Comparison of ENCODE assay signal across 21 cellular contexts in genomic region chr1:42423621-42424200, GRCh38. TPM values are rescaled to one million over a fixed set of nuclear protein-coding genes. Genes with fewer than 3 reads are reported as not detected.
DNase-seq lines count a peak whose midpoint lies in the region; ATAC-seq and TF ChIP-seq lines count a peak whose summit lies in the region.
"Had no signal": no experiment of that assay in that cellular context is flagged by ENCODE, and none has a peak within 500 bp of the region (broad histone marks: within the 10 kb centered on the region; RNA-seq: fewer than 3 reads in every experiment).

No MANE protein-coding gene starts in this region.

- no peaks in the 10 kb centered on the region for H3K36me3 Mint-ChIP-seq in neural progenitor cell
- H3K36me3 Mint-ChIP-seq: type B pancreatic cell had no signal

- DNase-seq in DMS 273 (lab: John Stamatoyannopoulos, UW; ENCODE audit: unreplicated experiment): peak; percentile 28
- no peak for DNase-seq in DMS 273 treated with DMSO at 0.1 percent for 48 hours (lab: John Stamatoyannopoulos, UW)
- DNase-seq in NCI-H2029 (lab: John Stamatoyannopoulos, UW): peak; percentile 74
- no peak for DNase-seq in PC-9
- DNase-seq in neural progenitor cell (ENCODE audit: low spot score): no peak
- no peak for DNase-seq in activated CD4-positive, alpha-beta T cell treated with anti-CD3 and anti-CD28 coated beads, Interleukin-2, amount 50 U/mL, for 48 hours
- DNase-seq: activated CD4-positive, alpha-beta T cell treated with anti-CD3 and anti-CD28 coated beads for 4 hours; AML-193; H9; NCI-H2081 treated with DMSO at 0.1 percent for 48 hours; NK-92 treated with Interleukin-12 subunit alpha and Interleukin-12 subunit beta, amount 100 ng/mL, for 24 hours had no signal

- H3K4me1 Mint-ChIP-seq in neural progenitor cell: peaks cover 25% of the 10 kb centered on the region

- H3K9me3 Mint-ChIP-seq in neural progenitor cell: no peaks in the 10 kb centered on the region
- H3K9me3 Mint-ChIP-seq: H9; stimulated activated naive CD8-positive, alpha-beta T cell treated with anti-CD3 and anti-CD28 coated beads, Interleukin-15, Interleukin-2, amounts not matched to agents 100 ng/mL and 50 ng/mL, for 24 hours; type B pancreatic cell had no signal

- H3K27me3 Mint-ChIP-seq in neural progenitor cell (ENCODE audit: insufficient read depth, low read depth): peaks cover 2% of the 10 kb centered on the region
- H3K27me3 Mint-ChIP-seq: stimulated activated naive CD8-positive, alpha-beta T cell treated with anti-CD3 and anti-CD28 coated beads, Interleukin-15, Interleukin-2, amounts not matched to agents 100 ng/mL and 50 ng/mL, for 24 hours had no signal

- CTCF ChIA-PET in PC-9 (lab: Charles Lee): no interaction called here

- H3K9ac ChIP-seq in neural progenitor cell: no peak overlapping the region

- H3K4me3 ChIP-seq in PC-9: no peak overlapping the region
- no peak overlapping the region for H3K4me3 ChIP-seq in neural progenitor cell
- H3K4me3 ChIP-seq: hepatocyte had no signal

- no peak overlapping the region for H3K4me3 Mint-ChIP-seq in neural progenitor cell
- H3K4me3 Mint-ChIP-seq: H9; stimulated activated naive CD8-positive, alpha-beta T cell treated with anti-CD3 and anti-CD28 coated beads, Interleukin-15, Interleukin-2, amounts not matched to agents 100 ng/mL and 50 ng/mL, for 24 hours; type B pancreatic cell had no signal

- no peaks in the 10 kb centered on the region; the same call in 1 of the 2 replicates for H4K20me1 ChIP-seq in PC-9 (ENCODE audit: insufficient read depth)
- no peaks in the 10 kb centered on the region for H4K20me1 ChIP-seq in neural progenitor cell (ENCODE audit: low read depth)

- no peaks in the 10 kb centered on the region for H3K9me2 ChIP-seq in PC-9 (ENCODE audit: insufficient read depth)

- ATAC-seq in HG02938 (IDR thresholded peaks at IDR 0.05; ENCODE audit: unreplicated experiment): no peak
- no peak for ATAC-seq in GM21526 (IDR thresholded peaks at IDR 0.05; ENCODE audit: low FRiP score, unreplicated experiment)
- ATAC-seq: HepG2, sciatic nerve had no signal

- no peak overlapping the region for H3K27ac ChIP-seq in PC-9
- no peak overlapping the region for H3K27ac ChIP-seq in neural progenitor cell
- H3K27ac ChIP-seq: 22Rv1, epithelial cell of prostate, hepatocyte had no signal

- H3F3A ChIP-seq in PC-9 (ENCODE audit: insufficient read depth, low read depth) (no peaks in the 10 kb centered on the region), neural progenitor cell (ENCODE audit: low read depth) (peaks cover 2% of the 10 kb centered on the region)

- H3K4me2 ChIP-seq in PC-9: peak overlapping the region; percentile 12
- no peak overlapping the region for H3K4me2 ChIP-seq in neural progenitor cell
- H3K4me2 ChIP-seq: hepatocyte had no signal

- H3K27ac Mint-ChIP-seq in neural progenitor cell: peak overlapping the region; percentile 9
- H3K27ac Mint-ChIP-seq: H9; stimulated activated naive CD8-positive, alpha-beta T cell treated with anti-CD3 and anti-CD28 coated beads, Interleukin-15, Interleukin-2, amounts not matched to agents 100 ng/mL and 50 ng/mL, for 24 hours; type B pancreatic cell had no signal

- POLR2A ChIA-PET in PC-9 (lab: Charles Lee; ENCODE audit: unreplicated experiment): no interaction called here

- H3K36me3 ChIP-seq in PC-9 (ENCODE audit: low read depth) (no peaks in the 10 kb centered on the region), neural progenitor cell (no peaks in the 10 kb centered on the region)

- intact Hi-C loops in PC-9 (cut with micrococcal nuclease; ENCODE audit: unreplicated experiment): no loop called here

- H3K4me1 ChIP-seq in PC-9 (replicated peaks; ENCODE audit: insufficient read depth) (peaks cover 10% of the 10 kb centered on the region), neural progenitor cell (peaks cover 9% of the 10 kb centered on the region)

- BruUV-seq in PC-9 (replicated peaks; lab: Mats Ljungman, UMichigan): no TSS peak

- H3K79me2 ChIP-seq in PC-9 (ENCODE audit: low read depth): no peaks in the 10 kb centered on the region
- no peaks in the 10 kb centered on the region for H3K79me2 ChIP-seq in neural progenitor cell (ENCODE audit: low read depth)
- H3K79me2 ChIP-seq: hepatocyte had no signal

- no peaks in the 10 kb centered on the region for H3K27me3 ChIP-seq in PC-9 (ENCODE audit: insufficient read depth, low read depth)
- H3K27me3 ChIP-seq in neural progenitor cell: no peaks in the 10 kb centered on the region
- H3K27me3 ChIP-seq: hepatocyte had no signal

- TF ChIP-seq CTCF in PC-9 (conservative IDR thresholded peaks at IDR 0.05): no peak
- no peak for TF ChIP-seq CTCF in neural progenitor cell (IDR thresholded peaks at IDR 0.05)

- H3K9me3 ChIP-seq in PC-9 (ENCODE audit: insufficient read depth, low read depth) (no peaks in the 10 kb centered on the region), neural progenitor cell (ENCODE audit: low read depth) (no peaks in the 10 kb centered on the region)

- H2AFZ ChIP-seq in PC-9 (peak overlapping the region; percentile 64), neural progenitor cell (replicated peaks) (no peak overlapping the region)
- H2AFZ ChIP-seq: hepatocyte had no signal

RNA-seq across cellular contexts. Expression of gene ZMYND12, which starts 32.1 kb away (rescaled TPM):
- total RNA-seq in PC-9 (2021) (1.7 and 3.7 TPM in 2 replicates), neural progenitor cell (ENCODE audit: low replicate concordance) (1.3 and 2.1 TPM in 2 replicates)

RNA-seq across cellular contexts. Expression of gene PPCS, which starts 32.6 kb away (rescaled TPM):
- total RNA-seq in PC-9 (2021): 73.0 and 76.0 TPM in 2 replicates
- total RNA-seq in neural progenitor cell (ENCODE audit: low replicate concordance): 43.1 and 63.3 TPM in 2 replicates

RNA-seq across cellular contexts. Expression of gene CCDC30, which starts 39.4 kb away (rescaled TPM):
- 6.9 and 10.2 TPM in 2 replicates for total RNA-seq in PC-9 (2021)
- 2.0 and 2.8 TPM in 2 replicates for total RNA-seq in neural progenitor cell (ENCODE audit: low replicate concordance)

RNA-seq across cellular contexts. Expression of gene RIMKLA, which starts 43.1 kb away (rescaled TPM):
- total RNA-seq in PC-9 (2021) (0.35 and 0.48 TPM in 2 replicates), neural progenitor cell (ENCODE audit: low replicate concordance) (5.1 and 5.4 TPM in 2 replicates)
- total RNA-seq: osteocyte had no signal

Comparison
In these comparisons a context has a peak if more than half of its experiments do, and no peak if none do; other contexts are left out.
1. DNase-seq: peak in DMS 273 (single experiment) and NCI-H2029 (single experiment); none in DMS 273 treated with DMSO at 0.1 percent for 48 hours (single experiment), PC-9 (0 of 2), neural progenitor cell (single experiment) and activated CD4-positive, alpha-beta T cell treated with anti-CD3 and anti-CD28 coated beads, Interleukin-2, amount 50 U/mL, for 48 hours (0 of 2).